In the genomic region with DNA sequence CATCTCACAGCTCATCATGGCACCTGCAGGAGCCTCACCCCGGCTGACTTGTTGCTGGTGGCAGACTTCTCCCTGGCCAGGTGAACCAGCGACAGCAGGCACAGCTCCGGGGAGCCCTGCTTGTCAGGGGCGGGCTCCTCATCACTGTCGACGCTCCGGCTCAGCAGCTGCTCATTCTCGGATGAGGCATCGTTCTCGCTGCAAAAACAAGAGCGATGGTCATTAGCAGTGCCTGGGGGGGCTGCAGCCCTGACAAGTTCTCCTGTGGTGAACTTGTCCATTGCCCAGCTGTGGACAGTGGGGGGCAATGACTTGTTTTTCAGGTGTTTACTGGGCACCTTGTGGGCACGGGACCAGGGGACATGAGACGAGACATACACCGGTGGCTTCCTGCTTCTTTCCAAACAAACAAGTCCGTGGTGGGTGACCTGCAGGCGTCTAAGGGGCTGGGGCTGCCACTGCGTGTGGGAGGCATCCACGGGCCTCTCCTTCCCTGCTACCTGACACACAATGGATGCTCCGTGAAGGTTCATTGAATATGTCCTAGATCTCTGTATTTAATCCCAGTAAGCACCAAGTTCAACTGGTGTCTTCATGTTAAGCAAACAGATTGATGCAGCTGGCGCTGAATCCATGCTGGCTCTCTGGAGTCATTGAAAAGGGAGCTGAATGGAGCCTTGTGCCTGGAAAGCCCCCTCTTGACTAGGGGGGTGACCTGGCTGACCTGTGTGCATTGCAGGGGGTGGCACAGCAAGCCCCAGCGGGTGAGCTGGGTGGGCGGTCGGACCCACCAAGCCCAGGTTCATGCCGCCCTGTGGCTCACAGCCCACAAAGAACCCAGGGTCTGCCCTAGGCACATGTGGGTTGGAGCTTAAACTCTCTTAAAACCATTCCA, we compare ENCODE assay signal across 19 cellular contexts.
DNase-seq lines count a peak whose midpoint lies in the region; FAIRE-seq and TF ChIP-seq lines count a peak whose summit lies in the region.
"Had no signal": no experiment of that assay in that cellular context is flagged by ENCODE, and none has a peak within 500 bp of the region (broad histone marks: within the 10 kb centered on the region; RNA-seq: fewer than 3 reads in every experiment).

No MANE protein-coding gene starts in this region.

- H3K27ac ChIP-seq in osteoblast (ENCODE audit: low read depth, low read length), result no peak overlapping the region
- H3K27ac ChIP-seq: PC-9, SJSA1 had no signal

- peak; percentile 12 for DNase-seq in activated CD4-positive, CD25-positive, alpha-beta regulatory T cell treated with anti-CD3 and anti-CD28 coated beads, Interleukin-2, amount 50 U/mL, for 72 hours
- DNase-seq in activated CD4-positive, CD25-positive, alpha-beta regulatory T cell (lab: John Stamatoyannopoulos, UW), result no peak
- DNase-seq in G401 (ENCODE audit: low spot score) (peak; percentile 48), NCI-H2171 treated with DMSO at 0.1 percent for 48 hours (lab: John Stamatoyannopoulos, UW) (peak; percentile 80), osteoblast (ENCODE audit: insufficient read length, low spot score, missing footprints) (peak; percentile 66), BE2C (no peak), RCC 7860 (ENCODE audit: low spot score) (no peak)
- DNase-seq in activated T-cell treated with anti-CD3 and anti-CD28 coated beads, Interleukin-2, amount 50 U/mL, for 24 hours, result no peak
- DNase-seq: activated CD4-positive, alpha-beta memory T cell treated with anti-CD3 and anti-CD28 coated beads, Interleukin-2, amount 10 ng/mL, durations not matched to agents 7 days and 5 days; activated naive CD8-positive, alpha-beta T cell treated with anti-CD3 and anti-CD28 coated beads for 36 hours; CD8-positive, alpha-beta memory T cell; mesendoderm; NCI-H2081 treated with DMSO at 0.1 percent for 48 hours; PC-9 had no signal

- no peak overlapping the region for H3K4me2 ChIP-seq in osteoblast (ENCODE audit: insufficient read depth, low read length)
- H3K4me2 ChIP-seq: PC-9 had no signal

- no peak overlapping the region for H3K4me3 Mint-ChIP-seq in activated T-cell treated with anti-CD3 and anti-CD28 coated beads, Interleukin-2, amount 50 U/mL, for 24 hours
- H3K4me3 Mint-ChIP-seq: activated CD4-positive, alpha-beta memory T cell treated with anti-CD3 and anti-CD28 coated beads, Interleukin-2, amount 10 ng/mL, durations not matched to agents 7 days and 5 days; activated naive CD8-positive, alpha-beta T cell treated with anti-CD3 and anti-CD28 coated beads for 36 hours; CD8-positive, alpha-beta memory T cell; naive thymus-derived CD4-positive, alpha-beta T cell; stimulated activated memory B cell treated with anti-CD40 and anti-IgM and Interleukin-4, amounts not matched to agents 10 μg/mL and 1 μg/mL and 100 μg/mL, for 72 hours; WTC11 had no signal

- no peaks in the 10 kb centered on the region for H3K9me3 ChIP-seq in osteoblast (ENCODE audit: low read depth, low read length)
- no peaks in the 10 kb centered on the region for H3K9me3 ChIP-seq in BE2C
- H3K9me3 ChIP-seq: SJSA1 had no signal

- H3K36me3 ChIP-seq in osteoblast (ENCODE audit: insufficient read depth, low read length) (no peaks in the 10 kb centered on the region), BE2C (no peaks in the 10 kb centered on the region)
- H3K36me3 ChIP-seq: SJSA1 had no signal

- H3K27me3 ChIP-seq in osteoblast (ENCODE audit: insufficient read depth, low read length), result peaks cover 33% of the 10 kb centered on the region
- H3K27me3 ChIP-seq in BE2C, result no peaks in the 10 kb centered on the region

- H3K9me3 Mint-ChIP-seq in activated T-cell treated with anti-CD3 and anti-CD28 coated beads, Interleukin-2, amount 50 U/mL, for 24 hours, result no peaks in the 10 kb centered on the region
- H3K9me3 Mint-ChIP-seq: activated CD4-positive, alpha-beta memory T cell treated with anti-CD3 and anti-CD28 coated beads, Interleukin-2, amount 10 ng/mL, durations not matched to agents 7 days and 5 days; activated naive CD8-positive, alpha-beta T cell treated with anti-CD3 and anti-CD28 coated beads for 36 hours; CD8-positive, alpha-beta memory T cell; stimulated activated memory B cell treated with anti-CD40 and anti-IgM and Interleukin-4, amounts not matched to agents 10 μg/mL and 1 μg/mL and 100 μg/mL, for 72 hours; WTC11 had no signal

- H3K4me3 ChIP-seq in osteoblast (ENCODE audit: insufficient read depth, low read length) (no peak overlapping the region), BE2C (ENCODE audit: low read depth, low read length) (no peak overlapping the region)
- H3K4me3 ChIP-seq: PC-9, SJSA1 had no signal

- no peaks in the 10 kb centered on the region for H3K27me3 Mint-ChIP-seq in activated T-cell treated with anti-CD3 and anti-CD28 coated beads, Interleukin-2, amount 50 U/mL, for 24 hours
- H3K27me3 Mint-ChIP-seq: activated CD4-positive, alpha-beta memory T cell treated with anti-CD3 and anti-CD28 coated beads, Interleukin-2, amount 10 ng/mL, durations not matched to agents 7 days and 5 days; activated naive CD8-positive, alpha-beta T cell treated with anti-CD3 and anti-CD28 coated beads for 36 hours; CD8-positive, alpha-beta memory T cell; naive thymus-derived CD4-positive, alpha-beta T cell; stimulated activated memory B cell treated with anti-CD40 and anti-IgM and Interleukin-4, amounts not matched to agents 10 μg/mL and 1 μg/mL and 100 μg/mL, for 72 hours had no signal

- TF ChIP-seq CTCF in osteoblast (IDR thresholded peaks at IDR 0.05; ENCODE audit: extremely low read depth, low read depth, low read length) (no peak), BE2C (IDR thresholded peaks at IDR 0.05; ENCODE audit: low read depth, low read length) (no peak)

- no peaks in the 10 kb centered on the region for H3K4me1 ChIP-seq in osteoblast (ENCODE audit: insufficient read depth, low read length)
- H3K4me1 ChIP-seq in BE2C, result no peaks in the 10 kb centered on the region
- H3K4me1 ChIP-seq: SJSA1 had no signal

- H3K79me2 ChIP-seq in osteoblast (ENCODE audit: insufficient read depth, low read length), result no peaks in the 10 kb centered on the region

- H4K20me1 ChIP-seq in osteoblast (ENCODE audit: insufficient read depth, low read length), result no peaks in the 10 kb centered on the region

- no peak overlapping the region for H3K27ac Mint-ChIP-seq in activated T-cell treated with anti-CD3 and anti-CD28 coated beads, Interleukin-2, amount 50 U/mL, for 24 hours
- H3K27ac Mint-ChIP-seq: activated CD4-positive, alpha-beta memory T cell treated with anti-CD3 and anti-CD28 coated beads, Interleukin-2, amount 10 ng/mL, durations not matched to agents 7 days and 5 days; activated naive CD8-positive, alpha-beta T cell treated with anti-CD3 and anti-CD28 coated beads for 36 hours; CD8-positive, alpha-beta memory T cell; stimulated activated memory B cell treated with anti-CD40 and anti-IgM and Interleukin-4, amounts not matched to agents 10 μg/mL and 1 μg/mL and 100 μg/mL, for 72 hours; WTC11 had no signal

- peaks cover 47% of the 10 kb centered on the region for H3K36me3 Mint-ChIP-seq in activated T-cell treated with anti-CD3 and anti-CD28 coated beads, Interleukin-2, amount 50 U/mL, for 24 hours (ENCODE audit: low read depth)
- H3K36me3 Mint-ChIP-seq: CD8-positive, alpha-beta memory T cell; stimulated activated memory B cell treated with anti-CD40 and anti-IgM and Interleukin-4, amounts not matched to agents 10 μg/mL and 1 μg/mL and 100 μg/mL, for 72 hours; WTC11 had no signal

- no peak for FAIRE-seq in RCC 7860 (lab: Jason Lieb, UNC)
- FAIRE-seq: GM18507 had no signal

- H2AFZ ChIP-seq in osteoblast (ENCODE audit: low read length), result no peak overlapping the region
- H2AFZ ChIP-seq: PC-9 had no signal

- H3K4me1 Mint-ChIP-seq in activated T-cell treated with anti-CD3 and anti-CD28 coated beads, Interleukin-2, amount 50 U/mL, for 24 hours (ENCODE audit: low read depth), result no peaks in the 10 kb centered on the region
- H3K4me1 Mint-ChIP-seq: activated CD4-positive, alpha-beta memory T cell treated with anti-CD3 and anti-CD28 coated beads, Interleukin-2, amount 10 ng/mL, durations not matched to agents 7 days and 5 days; activated naive CD8-positive, alpha-beta T cell treated with anti-CD3 and anti-CD28 coated beads for 36 hours; CD8-positive, alpha-beta memory T cell; stimulated activated memory B cell treated with anti-CD40 and anti-IgM and Interleukin-4, amounts not matched to agents 10 μg/mL and 1 μg/mL and 100 μg/mL, for 72 hours; WTC11 had no signal

- in situ Hi-C loops in G401 (cut with HindIII; ENCODE audit: low sequenced_read_pairs), result no loop called here

Comparison
In these comparisons a context has a peak if more than half of its experiments do, and no peak if none do; other contexts are left out.
1. DNase-seq: peak in activated CD4-positive, CD25-positive, alpha-beta regulatory T cell treated with anti-CD3 and anti-CD28 coated beads, Interleukin-2, amount 50 U/mL, for 72 hours (single experiment), G401 (single experiment), NCI-H2171 treated with DMSO at 0.1 percent for 48 hours (single experiment) and osteoblast (single experiment); none in activated CD4-positive, CD25-positive, alpha-beta regulatory T cell (0 of 4), BE2C (single experiment), RCC 7860 (single experiment) and activated T-cell treated with anti-CD3 and anti-CD28 coated beads, Interleukin-2, amount 50 U/mL, for 24 hours (single experiment).